17 cellular contexts compared by ENCODE assay signal in the genomic region with DNA sequence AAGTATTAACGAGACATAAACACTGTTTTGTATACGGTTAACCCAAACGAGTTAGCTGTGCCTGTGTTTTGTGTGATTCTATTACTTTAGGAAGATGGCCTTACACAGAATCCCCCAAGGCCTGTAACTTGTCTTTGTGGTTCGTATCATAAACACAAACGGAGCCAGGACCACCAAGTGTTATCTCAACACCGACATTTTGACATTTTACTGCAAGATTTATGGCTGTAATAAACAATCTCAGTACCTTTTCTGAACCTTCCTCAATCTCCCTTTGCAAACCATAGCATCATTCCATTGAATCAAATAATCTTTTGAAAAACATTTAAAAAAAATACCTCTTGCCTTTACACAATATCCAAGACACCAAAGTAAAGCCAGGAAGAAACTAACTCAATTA. TPM values are rescaled to one million over a fixed set of nuclear protein-coding genes. Genes with fewer than 3 reads are reported as not detected.
"Had no signal": no experiment of that assay in that cellular context is flagged by ENCODE, and none has a peak within 500 bp of the region (broad histone marks: within the 10 kb centered on the region; RNA-seq: fewer than 3 reads in every experiment).

No MANE protein-coding gene starts in this region.

- H3K36me3 Mint-ChIP-seq: activated naive CD4-positive, alpha-beta T cell treated with anti-CD3 and anti-CD28 coated beads, Interleukin-2, amount 50 U/mL, for 24 hours had no signal

- H3K4me1 Mint-ChIP-seq: central memory CD8-positive, alpha-beta T cell had no signal

- H3K4me3 ChIP-seq: esophagus squamous epithelium, left ventricle myocardium inferior, SK-N-MC had no signal

- ATAC-seq: activated T-helper 17 cell treated with anti-CD3 and anti-CD28 coated beads, Interleukin-2, amount 50 U/mL, for 72 hours; right cardiac atrium; stimulated activated naive B cell treated with anti-CD40 and anti-IgM and Interleukin-4, amounts not matched to agents 10 μg/mL and 1 μg/mL and 100 μg/mL, for 72 hours had no signal

- H3K36me3 ChIP-seq: esophagus squamous epithelium, left ventricle myocardium inferior had no signal

- H3K27ac Mint-ChIP-seq: activated B cell treated with CpG ODN at 0.5 μM for 24 hours; activated naive CD4-positive, alpha-beta T cell treated with anti-CD3 and anti-CD28 coated beads, Interleukin-2, amount 50 U/mL, for 24 hours; activated T-helper 17 cell treated with anti-CD3 and anti-CD28 coated beads, Interleukin-2, amount 50 U/mL, for 72 hours; stimulated activated naive B cell treated with anti-CD40 and anti-IgM and Interleukin-4, amounts not matched to agents 10 μg/mL and 1 μg/mL and 100 μg/mL, for 72 hours had no signal

- H3K4me3 Mint-ChIP-seq: activated B cell treated with CpG ODN at 0.5 μM for 24 hours; activated naive CD4-positive, alpha-beta T cell treated with anti-CD3 and anti-CD28 coated beads, Interleukin-2, amount 50 U/mL, for 24 hours; activated T-helper 17 cell treated with anti-CD3 and anti-CD28 coated beads, Interleukin-2, amount 50 U/mL, for 72 hours; central memory CD8-positive, alpha-beta T cell; stimulated activated naive B cell treated with anti-CD40 and anti-IgM and Interleukin-4, amounts not matched to agents 10 μg/mL and 1 μg/mL and 100 μg/mL, for 72 hours had no signal

- DNase-seq: activated B cell treated with CpG ODN at 0.5 μM for 24 hours; activated CD4-positive, alpha-beta T cell treated with anti-CD3 and anti-CD28 coated beads, Interleukin-2, amount 50 U/mL, for 1 hour; activated T-cell treated with anti-CD3 and anti-CD28 coated beads for 4 hours; esophagus squamous epithelium; foreskin fibroblast; left ventricle myocardium inferior; mesenchymal stem cell; right cardiac atrium; stimulated activated CD4-positive, alpha-beta T cell treated with anti-CD3 and anti-CD28 coated beads, Interleukin-1b, Interleukin-23, amount 100 ng/mL, for 48 hours; stimulated activated naive B cell treated with anti-CD40 and anti-IgM and Interleukin-4, amounts not matched to agents 10 μg/mL and 1 μg/mL and 100 μg/mL, for 72 hours; T-helper 1 cell had no signal

- H3K27ac ChIP-seq: left ventricle myocardium inferior, SK-N-MC had no signal

- H3K9me3 Mint-ChIP-seq: activated B cell treated with CpG ODN at 0.5 μM for 24 hours; activated naive CD4-positive, alpha-beta T cell treated with anti-CD3 and anti-CD28 coated beads, Interleukin-2, amount 50 U/mL, for 24 hours; activated T-helper 17 cell treated with anti-CD3 and anti-CD28 coated beads, Interleukin-2, amount 50 U/mL, for 72 hours; central memory CD8-positive, alpha-beta T cell had no signal

- H3K9me3 ChIP-seq: esophagus squamous epithelium, left ventricle myocardium inferior had no signal

RNA-seq across cellular contexts. Expression of a gene that starts 2.4 kb away (rescaled TPM):
- total RNA-seq: left ventricle myocardium inferior, temporal lobe had no signal

RNA-seq across cellular contexts. Expression of a gene that starts 10.5 kb away (rescaled TPM):
- total RNA-seq: activated B cell treated with CpG ODN at 0.5 μM for 24 hours; activated CD8-positive, alpha-beta memory T cell treated with anti-CD3 and anti-CD28 coated beads for 36 hours; activated T-helper 17 cell treated with anti-CD3 and anti-CD28 coated beads, Interleukin-2, amount 50 U/mL, for 72 hours; left ventricle myocardium inferior; temporal lobe had no signal

RNA-seq across cellular contexts. Expression of a gene that starts 14.6 kb away (rescaled TPM):
- total RNA-seq: activated B cell treated with CpG ODN at 0.5 μM for 24 hours; activated CD8-positive, alpha-beta memory T cell treated with anti-CD3 and anti-CD28 coated beads for 36 hours; activated T-helper 17 cell treated with anti-CD3 and anti-CD28 coated beads, Interleukin-2, amount 50 U/mL, for 72 hours; left ventricle myocardium inferior; right cardiac atrium; temporal lobe had no signal

RNA-seq across cellular contexts. Expression of a gene that starts 19.4 kb away (rescaled TPM):
- total RNA-seq: activated B cell treated with CpG ODN at 0.5 μM for 24 hours; activated CD8-positive, alpha-beta memory T cell treated with anti-CD3 and anti-CD28 coated beads for 36 hours; activated T-helper 17 cell treated with anti-CD3 and anti-CD28 coated beads, Interleukin-2, amount 50 U/mL, for 72 hours; left ventricle myocardium inferior; temporal lobe had no signal

RNA-seq across cellular contexts. Expression of a gene that starts 23.5 kb away (rescaled TPM):
- total RNA-seq: activated B cell treated with CpG ODN at 0.5 μM for 24 hours; activated CD8-positive, alpha-beta memory T cell treated with anti-CD3 and anti-CD28 coated beads for 36 hours; activated T-helper 17 cell treated with anti-CD3 and anti-CD28 coated beads, Interleukin-2, amount 50 U/mL, for 72 hours; right cardiac atrium; temporal lobe had no signal
